In the genomic region with DNA sequence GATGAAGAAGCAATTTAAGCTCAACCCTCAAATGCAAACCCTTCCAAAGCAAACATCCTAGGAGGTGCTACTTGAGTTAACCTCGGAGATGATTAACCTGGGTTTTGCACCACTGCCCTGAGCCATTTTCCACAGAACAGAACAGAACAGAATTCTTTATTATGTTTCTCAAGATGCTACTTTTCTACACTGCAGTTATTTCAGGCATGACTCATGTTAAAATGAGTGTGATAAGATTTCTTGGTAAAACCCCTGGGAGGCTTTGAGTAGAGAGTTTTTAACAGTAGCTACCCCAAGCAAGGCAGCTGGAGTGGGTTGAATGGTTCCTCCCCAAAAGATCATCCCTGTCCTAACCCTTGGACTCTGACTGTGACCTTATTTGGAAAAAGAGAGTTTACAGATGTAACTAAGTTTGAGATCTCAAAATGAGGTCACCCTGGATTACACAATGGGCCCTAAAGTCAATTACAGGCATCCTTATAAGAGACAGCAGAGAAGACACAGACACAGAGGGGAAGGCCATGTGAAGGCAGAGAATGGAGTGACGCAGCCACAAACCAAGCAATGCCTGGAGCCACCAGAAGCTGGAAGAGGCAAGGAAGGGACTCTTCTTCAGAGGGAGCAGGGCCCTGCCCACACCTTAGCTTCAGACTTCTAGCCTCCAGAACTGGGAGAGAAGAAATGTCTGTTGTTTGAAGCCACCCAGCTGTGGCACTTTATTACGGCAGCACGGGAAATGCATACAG, we compare ENCODE assay signal across 8 cellular contexts.
DNase-seq lines count a peak whose midpoint lies in the region; ATAC-seq and TF ChIP-seq lines count a peak whose summit lies in the region.

No MANE protein-coding gene starts in this region.

- DNase-seq in AML-193 (lab: John Stamatoyannopoulos, UW) = peak; percentile 57 to 65
- DNase-seq in MV-4-11 (lab: John Stamatoyannopoulos, UW) = peak; percentile 97
- peak; percentile 78 for DNase-seq in choroid plexus epithelial cell (ENCODE audit: low read depth)
- no peak for DNase-seq in globus pallidus (ENCODE audit: low spot score)
- no peak for DNase-seq in LoVo (ENCODE audit: low spot score)
- no peak for DNase-seq in G401 (ENCODE audit: low spot score)

- peaks cover 51 to 58% of the 10 kb centered on the region in 2 donors for H3K4me1 ChIP-seq in mucosa of rectum (ENCODE audit: control insufficient read depth in 2 of 2, insufficient read depth in 2 of 2, low read length in 2 of 2)

- H3K27me3 ChIP-seq in mucosa of rectum (ENCODE audit: control insufficient read depth in 2 of 2, insufficient read depth in 2 of 2, low read length in 2 of 2) = no peaks in the 10 kb centered on the region

- no peaks in the 10 kb centered on the region for H3K9me3 ChIP-seq in mucosa of rectum (ENCODE audit: control insufficient read depth in 2 of 2, low read length in 2 of 2)

- TF ChIP-seq CTCF in choroid plexus epithelial cell (conservative IDR thresholded peaks at IDR 0.05; ENCODE audit: low read depth, low read length) = no peak

- in situ Hi-C loops in G401 (cut with HindIII; ENCODE audit: low sequenced_read_pairs) = no loop called here

- peak overlapping the region; percentile 83 to 93 for H3K27ac ChIP-seq in mucosa of rectum (ENCODE audit: low read depth in 2 of 2, low read length in 2 of 2)

- H3K9ac ChIP-seq in mucosa of rectum (ENCODE audit: low read depth in 1 of 2, low read length in 2 of 2) = peak overlapping the region; percentile 60 to 69

- ATAC-seq in HG02981 (IDR thresholded peaks at IDR 0.05; ENCODE audit: unreplicated experiment) = no peak

- no peak overlapping the region for H3K4me3 ChIP-seq in choroid plexus epithelial cell (ENCODE audit: low read depth, low read length)
- no peak overlapping the region for H3K4me3 ChIP-seq in mucosa of rectum (ENCODE audit: low read length in 2 of 2)

- H3K36me3 ChIP-seq in mucosa of rectum (ENCODE audit: control insufficient read depth in 2 of 2, insufficient read depth in 2 of 2, low read length in 2 of 2) = no peaks in the 10 kb centered on the region

Comparison
In these comparisons a context has a peak if more than half of its experiments do, and no peak if none do; other contexts are left out.
1. DNase-seq: peak in AML-193 (2 of 2), MV-4-11 (single experiment) and choroid plexus epithelial cell (single experiment); none in globus pallidus (single experiment), LoVo (single experiment) and G401 (single experiment).